25 cellular contexts compared by ENCODE assay signal in genomic region chr1:43292151-43292550, GRCh38. TPM values are rescaled to one million over a fixed set of nuclear protein-coding genes. Genes with fewer than 3 reads are reported as not detected.
DNase-seq lines count a peak whose midpoint lies in the region; ATAC-seq, FAIRE-seq and TF ChIP-seq lines count a peak whose summit lies in the region.
"Had no signal": no experiment of that assay in that cellular context is flagged by ENCODE, and none has a peak within 500 bp of the region (broad histone marks: within the 10 kb centered on the region; RNA-seq: fewer than 3 reads in every experiment).

No MANE protein-coding gene starts in this region.

- no peak overlapping the region for H3K4me3 ChIP-seq in HepG2 (replicated peaks in 1 of 3; ENCODE audit: insufficient read depth in 1 of 3, low read depth in 2 of 3, low read length in 3 of 3)
- H3K4me3 ChIP-seq in right lobe of liver = no peak overlapping the region
- H3K4me3 ChIP-seq in thyroid gland (replicated peaks in 1 of 3) = no peak overlapping the region
- H3K4me3 ChIP-seq: A549, GM12878, Peyer's patch, SJCRH30 had no signal

- no peak for TF ChIP-seq RAD21 in HepG2 (CRISPR knock-in tag; IDR thresholded peaks at IDR 0.05)

- POLR2A ChIA-PET in HepG2 (lab: Yijun Ruan, JAX) = no interaction called here

- no TSS peak for BruUV-seq in HepG2 (replicated peaks; lab: Mats Ljungman, UMichigan)

- TF ChIP-seq CTCF in HepG2 (CRISPR knock-in tag; IDR thresholded peaks at IDR 0.05) (no peak), right lobe of liver (IDR thresholded peaks at IDR 0.05) (no peak), thyroid gland (IDR thresholded peaks at IDR 0.05) (no peak)

- no peaks in the 10 kb centered on the region for H3K36me3 ChIP-seq in HepG2 (replicated peaks in 1 of 2; ENCODE audit: control insufficient read depth in 1 of 2, insufficient read depth in 2 of 2, low read length in 2 of 2)
- H3K36me3 ChIP-seq in right lobe of liver = no peaks in the 10 kb centered on the region
- no peaks in the 10 kb centered on the region for H3K36me3 ChIP-seq in thyroid gland
- H3K36me3 ChIP-seq: Peyer's patch, SJCRH30 had no signal

- H3K79me2 ChIP-seq in HepG2 (ENCODE audit: insufficient read depth, low read length) = no peaks in the 10 kb centered on the region

- CTCF ChIA-PET in HepG2 (lab: Yijun Ruan, JAX; ENCODE audit: low intra/inter-chr PET ratio, low total read pairs) = no interaction called here

- no peak for FAIRE-seq in HepG2 (lab: Jason Lieb, UNC)
- FAIRE-seq: A549, GM12878 had no signal

- ATAC-seq in HepG2 (no peak), right lobe of liver (no peak)
- ATAC-seq: A549, GM12878 had no signal

- no peak for TF ChIP-seq POLR2A in HepG2 (IDR thresholded peaks at IDR 0.05; ENCODE audit: insufficient read depth in 1 of 2, low read depth in 2 of 2, low read length in 2 of 2)
- TF ChIP-seq POLR2A in right lobe of liver (IDR thresholded peaks at IDR 0.05) = no peak
- TF ChIP-seq POLR2A in thyroid gland (IDR thresholded peaks at IDR 0.05) = no peak
- no peak for TF ChIP-seq POLR2A in erythroblast (IDR thresholded peaks at IDR 0.05; ENCODE audit: low read length)

- DNase-seq in HepG2 (ENCODE audit: low spot score) = no peak
- DNase-seq in right lobe of liver = no peak
- peak; percentile 19 for DNase-seq in RPMI8226
- no peak for DNase-seq in thyroid gland
- no peak for DNase-seq in NK-92 (lab: John Stamatoyannopoulos, UW; ENCODE audit: unreplicated experiment)
- DNase-seq in erythroblast (lab: John Stamatoyannopoulos, UW) = no peak
- no peak for DNase-seq in OCI-M2 (lab: John Stamatoyannopoulos, UW; ENCODE audit: unreplicated experiment)
- DNase-seq: CD4-positive, CD25-positive, alpha-beta regulatory T cell; COR-L47; DND-41; H7; HFFc6; Karpas-422; MV-4-11; NCI-H1105 treated with DMSO at 0.1 percent for 48 hours; NCI-H1930; NCI-H446 treated with DMSO at 0.1 percent for 48 hours; NCI-H526 treated with DMSO at 0.1 percent for 48 hours; Peyer's patch had no signal

- intact Hi-C loops in HepG2 (cut with micrococcal nuclease; ENCODE audit: unreplicated experiment) = no loop called here
- intact Hi-C loops in right lobe of liver (cut with DNase I) = no loop called here
- intact Hi-C loops in thyroid gland (cut with DNase I) = no loop called here

- in situ Hi-C loops in HepG2 (cut with HindIII; ENCODE audit: extremely low pct_ligation_motif_present, low pct_unique_long_range_greater_than_20kb) = no loop called here

- no peak overlapping the region for H3K9ac ChIP-seq in HepG2 (ENCODE audit: insufficient read depth, low read depth, low read length)

- no peak for TF ChIP-seq EP300 in HepG2 (IDR thresholded peaks at IDR 0.05; ENCODE audit: low read depth in 2 of 2, low read length in 2 of 2)
- no peak for TF ChIP-seq EP300 in HepG2 (CRISPR knock-in tag; IDR thresholded peaks at IDR 0.05; ENCODE audit: borderline replicate concordance)

- no peak overlapping the region for H2AFZ ChIP-seq in HepG2 (ENCODE audit: low read length)

- H3K4me1 ChIP-seq in HepG2 (ENCODE audit: insufficient read depth, low read length) (peaks cover 26% of the 10 kb centered on the region), right lobe of liver (peaks cover 0 to 8% (median 4%) of the 10 kb centered on the region in 4 donors), thyroid gland (peaks cover 44 to 58% of the 10 kb centered on the region in 2 donors)

- H3K9me3 ChIP-seq in HepG2 (ENCODE audit: low read length) (no peaks in the 10 kb centered on the region), right lobe of liver (no peaks in the 10 kb centered on the region), thyroid gland (no peaks in the 10 kb centered on the region)
- H3K9me3 ChIP-seq: A549, Peyer's patch, SJCRH30 had no signal

- H3K27me3 ChIP-seq in HepG2 (ENCODE audit: control insufficient read depth in 1 of 2, insufficient read depth in 2 of 2, low read length in 2 of 2) (peaks cover 1 to 33% of the 10 kb centered on the region in 2 experiments; a peak in 4 of 5 replicates), right lobe of liver (no peaks in the 10 kb centered on the region), layer of hippocampus (ENCODE audit: control insufficient read depth, insufficient read depth, low read length) (no peaks in the 10 kb centered on the region), thyroid gland (no peaks in the 10 kb centered on the region)
- H3K27me3 ChIP-seq: Peyer's patch, SJCRH30 had no signal

- H3K27ac ChIP-seq in HepG2 (ENCODE audit: extremely low read length, insufficient read depth, low read length) (no peak overlapping the region), right lobe of liver (no peak overlapping the region), layer of hippocampus (ENCODE audit: low read depth, low read length) (peak overlapping the region; percentile 57), thyroid gland (peak overlapping the region in 2 of 3 donors; percentile 96 to 100)
- H3K27ac ChIP-seq: A549, SJCRH30 had no signal

- no peaks in the 10 kb centered on the region for H4K20me1 ChIP-seq in HepG2 (ENCODE audit: insufficient read depth, low read length)

- WGBS in HepG2 (ENCODE audit: low lambda C conversion rate) = 43% methylated on average over 6 of the region's 6 CpGs
- WGBS in right lobe of liver (ENCODE audit: insufficient coverage, low coverage, low lambda C conversion rate, missing lambda C conversion rate) = 47% methylated on average over 3 of the region's 6 CpGs
- 64 to 85% methylated on average over 5 to 6 of the region's 6 CpGs for WGBS in thyroid gland, 2 donors

- H3K4me2 ChIP-seq in HepG2 (ENCODE audit: low read depth, low read length) = no peak overlapping the region
- H3K4me2 ChIP-seq: A549 had no signal

RNA-seq across cellular contexts. Expression of gene C1orf210, which starts 6.8 kb away (rescaled TPM):
- total RNA-seq in HepG2 (2016; rRNA removed; fragmentation: Illumina TruSeq; extraction: Trizol) = 0.49 and 0.52 TPM in 2 replicates
- 0.44 TPM in 1 of 2 replicates, not detected in the other for total RNA-seq in HepG2 (2016; cell fraction: cytosol; rRNA removed; fragmentation: Illumina TruSeq; extraction: Trizol; ENCODE audit: low read depth)
- total RNA-seq in HepG2 (2016; cell fraction: insoluble cytoplasmic fraction; rRNA removed; fragmentation: Illumina TruSeq; extraction: Trizol) = 0.52 and 0.54 TPM in 2 replicates
- 0.45 and 0.71 TPM in 2 replicates for total RNA-seq in HepG2 (2016; cell fraction: membrane; rRNA removed; fragmentation: Illumina TruSeq; extraction: Trizol)
- 0.87 TPM in 1 of 2 replicates, not detected in the other for total RNA-seq in HepG2 (2016; cell fraction: nucleus; rRNA removed; fragmentation: Illumina TruSeq; extraction: Trizol)
- 5.1 and 7.1 TPM in 2 replicates for polyA plus RNA-seq in HepG2 (2011; rRNA removed)
- polyA plus RNA-seq in HepG2 (2011; cell fraction: cytosol; rRNA removed) = 4.7 and 8.4 TPM in 2 replicates
- polyA plus RNA-seq in HepG2 (2011; cell fraction: nucleus; rRNA removed) = 0.98 and 2.3 TPM in 2 replicates
- polyA plus RNA-seq in HepG2 (2012) = 4.4 and 6.7 TPM in 2 replicates
- 0.37 and 0.51 TPM in 2 replicates for polyA plus RNA-seq in HepG2 (2016; cell fraction: cytosol; fragmentation: Illumina TruSeq; extraction: Trizol; ENCODE audit: low read depth)
- 0.97 and 1.6 TPM in 2 replicates for polyA plus RNA-seq in HepG2 (2016; cell fraction: insoluble cytoplasmic fraction; fragmentation: Illumina TruSeq; extraction: Trizol; ENCODE audit: low read depth)
- 0.76 and 0.95 TPM in 2 replicates for polyA plus RNA-seq in HepG2 (2016; cell fraction: membrane; fragmentation: Illumina TruSeq; extraction: Trizol; ENCODE audit: low read depth)
- 0.73 and 0.75 TPM in 2 replicates for polyA plus RNA-seq in HepG2 (2016; cell fraction: nucleus; fragmentation: Illumina TruSeq; extraction: Trizol; ENCODE audit: insufficient read depth, low read depth)
- polyA minus RNA-seq in HepG2 (2011; rRNA and poly(A)+ RNA removed; ENCODE audit: low replicate concordance) = 2.2 TPM in 1 of 2 replicates, not detected in the other
- polyA minus RNA-seq in HepG2 (2011; cell fraction: cytosol; rRNA and poly(A)+ RNA removed) = 0.97 and 1.5 TPM in 2 replicates
- 1.4 TPM in 1 of 2 replicates, not detected in the other for polyA minus RNA-seq in HepG2 (2011; cell fraction: nucleus; rRNA and poly(A)+ RNA removed)
- 1 to 10 TPM in 4 of 6 experiments, under 1 TPM in 2; 0.58 to 2.7 (median 1.7) TPM for total RNA-seq in right lobe of liver
- 10 to 100 TPM; 22.7 to 49.7 (median 36.3) TPM for total RNA-seq in thyroid gland
- total RNA-seq: CD4-positive, CD25-positive, alpha-beta regulatory T cell; GM12878; HFFc6; M059J; SJCRH30 had no signal
- polyA plus RNA-seq: A549; BJ; CD4-positive, CD25-positive, alpha-beta regulatory T cell had no signal

RNA-seq across cellular contexts. Expression of gene TIE1, which starts 8.6 kb away (rescaled TPM):
- total RNA-seq in HepG2 (2016; rRNA removed; fragmentation: Illumina TruSeq; extraction: Trizol) (0.20 and 0.84 TPM in 2 replicates), right lobe of liver (10 to 100 TPM in 1 of 6 experiments, 1 to 10 TPM in 5; 5.8 to 12.2 (median 8.0) TPM), thyroid gland (10 to 100 TPM; 30.6 to 65.1 (median 47.7) TPM)
- total RNA-seq in HepG2 (2016; cell fraction: cytosol; rRNA removed; fragmentation: Illumina TruSeq; extraction: Trizol; ENCODE audit: low read depth) = not detected in 2 replicates
- 0.30 and 0.76 TPM in 2 replicates for total RNA-seq in HepG2 (2016; cell fraction: insoluble cytoplasmic fraction; rRNA removed; fragmentation: Illumina TruSeq; extraction: Trizol)
- 0.10 and 0.19 TPM in 2 replicates for total RNA-seq in HepG2 (2016; cell fraction: membrane; rRNA removed; fragmentation: Illumina TruSeq; extraction: Trizol)
- total RNA-seq in HepG2 (2016; cell fraction: nucleus; rRNA removed; fragmentation: Illumina TruSeq; extraction: Trizol) = 1.3 TPM in 2 replicates
- polyA plus RNA-seq in HepG2 (2011; rRNA removed) = 0.58 and 2.5 TPM in 2 replicates
- 0.72 and 1.1 TPM in 2 replicates for polyA plus RNA-seq in HepG2 (2011; cell fraction: cytosol; rRNA removed)
- 2.4 and 4.2 TPM in 2 replicates for polyA plus RNA-seq in HepG2 (2011; cell fraction: nucleus; rRNA removed)
- polyA plus RNA-seq in HepG2 (2012) = 0.35 and 1.3 TPM in 2 replicates
- polyA plus RNA-seq in HepG2 (2016; cell fraction: cytosol; fragmentation: Illumina TruSeq; extraction: Trizol; ENCODE audit: low read depth) = 0.09 and 0.11 TPM in 2 replicates
- polyA plus RNA-seq in HepG2 (2016; cell fraction: insoluble cytoplasmic fraction; fragmentation: Illumina TruSeq; extraction: Trizol; ENCODE audit: low read depth) = 0.36 and 0.49 TPM in 2 replicates
- polyA plus RNA-seq in HepG2 (2016; cell fraction: membrane; fragmentation: Illumina TruSeq; extraction: Trizol; ENCODE audit: low read depth) = 0.06 and 0.20 TPM in 2 replicates
- 0.96 and 1.3 TPM in 2 replicates for polyA plus RNA-seq in HepG2 (2016; cell fraction: nucleus; fragmentation: Illumina TruSeq; extraction: Trizol; ENCODE audit: insufficient read depth, low read depth)
- polyA minus RNA-seq in HepG2 (2011; rRNA and poly(A)+ RNA removed; ENCODE audit: low replicate concordance) = 4.2 TPM in 1 of 2 replicates, not detected in the other
- 0.88 and 2.3 TPM in 2 replicates for polyA minus RNA-seq in HepG2 (2011; cell fraction: cytosol; rRNA and poly(A)+ RNA removed)
- polyA minus RNA-seq in HepG2 (2011; cell fraction: nucleus; rRNA and poly(A)+ RNA removed) = 0.75 and 0.77 TPM in 2 replicates
- polyA plus RNA-seq: A549; BJ; CD4-positive, CD25-positive, alpha-beta regulatory T cell had no signal

RNA-seq across cellular contexts. Expression of gene TMEM125, which starts 22.4 kb away (rescaled TPM):
- total RNA-seq in HepG2 (2016; rRNA removed; fragmentation: Illumina TruSeq; extraction: Trizol) (not detected in 2 replicates), right lobe of liver (under 1 TPM in 2 of 6 experiments, not detected in 4; 0.21 to 0.27 TPM), thyroid gland (100 to 1,000 TPM in 2 of 4 donors, 10 to 100 TPM in 2; 50.8 to 127 (median 89.8) TPM)
- not detected in 2 replicates for total RNA-seq in HepG2 (2016; cell fraction: cytosol; rRNA removed; fragmentation: Illumina TruSeq; extraction: Trizol; ENCODE audit: low read depth)
- not detected in 2 replicates for total RNA-seq in HepG2 (2016; cell fraction: insoluble cytoplasmic fraction; rRNA removed; fragmentation: Illumina TruSeq; extraction: Trizol)
- total RNA-seq in HepG2 (2016; cell fraction: membrane; rRNA removed; fragmentation: Illumina TruSeq; extraction: Trizol) = not detected in 2 replicates
- not detected in 2 replicates for total RNA-seq in HepG2 (2016; cell fraction: nucleus; rRNA removed; fragmentation: Illumina TruSeq; extraction: Trizol)
- 0.03 TPM in 1 of 2 replicates, not detected in the other for polyA plus RNA-seq in HepG2 (2011; rRNA removed)
- polyA plus RNA-seq in HepG2 (2011; cell fraction: cytosol; rRNA removed) = 0.08 TPM in 2 replicates
- 0.09 TPM in 1 of 2 replicates, not detected in the other for polyA plus RNA-seq in HepG2 (2011; cell fraction: nucleus; rRNA removed)
- polyA plus RNA-seq in HepG2 (2012) = 0.07 TPM in 1 of 2 replicates, not detected in the other
- polyA plus RNA-seq in HepG2 (2016; cell fraction: cytosol; fragmentation: Illumina TruSeq; extraction: Trizol; ENCODE audit: low read depth) = not detected in 2 replicates
- not detected in 2 replicates for polyA plus RNA-seq in HepG2 (2016; cell fraction: insoluble cytoplasmic fraction; fragmentation: Illumina TruSeq; extraction: Trizol; ENCODE audit: low read depth)
- polyA plus RNA-seq in HepG2 (2016; cell fraction: membrane; fragmentation: Illumina TruSeq; extraction: Trizol; ENCODE audit: low read depth) = not detected in 2 replicates
- not detected in 2 replicates for polyA plus RNA-seq in HepG2 (2016; cell fraction: nucleus; fragmentation: Illumina TruSeq; extraction: Trizol; ENCODE audit: insufficient read depth, low read depth)
- polyA minus RNA-seq in HepG2 (2011; rRNA and poly(A)+ RNA removed; ENCODE audit: low replicate concordance) = 0.22 TPM in 1 of 2 replicates, not detected in the other
- not detected in 2 replicates for polyA minus RNA-seq in HepG2 (2011; cell fraction: cytosol; rRNA and poly(A)+ RNA removed)
- not detected in 2 replicates for polyA minus RNA-seq in HepG2 (2011; cell fraction: nucleus; rRNA and poly(A)+ RNA removed)
- total RNA-seq: CD4-positive, CD25-positive, alpha-beta regulatory T cell; HFFc6; M059J; SJCRH30 had no signal
- polyA plus RNA-seq: A549; CD4-positive, CD25-positive, alpha-beta regulatory T cell; GM12878 had no signal

RNA-seq across cellular contexts. Expression of gene MPL, which starts 45.5 kb away (rescaled TPM):
- total RNA-seq in HepG2 (2016; rRNA removed; fragmentation: Illumina TruSeq; extraction: Trizol) (not detected in 2 replicates), right lobe of liver (under 1 TPM in 1 of 6 experiments, not detected in 5; 0.59 TPM), thyroid gland (under 1 TPM in 2 of 4 donors, not detected in 2; 0.22 to 0.29 TPM)
- total RNA-seq in HepG2 (2016; cell fraction: cytosol; rRNA removed; fragmentation: Illumina TruSeq; extraction: Trizol; ENCODE audit: low read depth) = 0.30 TPM in 1 of 2 replicates, not detected in the other
- total RNA-seq in HepG2 (2016; cell fraction: insoluble cytoplasmic fraction; rRNA removed; fragmentation: Illumina TruSeq; extraction: Trizol) = not detected in 2 replicates
- not detected in 2 replicates for total RNA-seq in HepG2 (2016; cell fraction: membrane; rRNA removed; fragmentation: Illumina TruSeq; extraction: Trizol)
- total RNA-seq in HepG2 (2016; cell fraction: nucleus; rRNA removed; fragmentation: Illumina TruSeq; extraction: Trizol) = not detected in 2 replicates
- not detected in 2 replicates for polyA plus RNA-seq in HepG2 (2011; rRNA removed)
- not detected in 2 replicates for polyA plus RNA-seq in HepG2 (2011; cell fraction: cytosol; rRNA removed)
- polyA plus RNA-seq in HepG2 (2011; cell fraction: nucleus; rRNA removed) = not detected in 2 replicates
- not detected in 2 replicates for polyA plus RNA-seq in HepG2 (2012)
- not detected in 2 replicates for polyA plus RNA-seq in HepG2 (2016; cell fraction: cytosol; fragmentation: Illumina TruSeq; extraction: Trizol; ENCODE audit: low read depth)
- 0.12 TPM in 1 of 2 replicates, not detected in the other for polyA plus RNA-seq in HepG2 (2016; cell fraction: insoluble cytoplasmic fraction; fragmentation: Illumina TruSeq; extraction: Trizol; ENCODE audit: low read depth)
- not detected in 2 replicates for polyA plus RNA-seq in HepG2 (2016; cell fraction: membrane; fragmentation: Illumina TruSeq; extraction: Trizol; ENCODE audit: low read depth)
- polyA plus RNA-seq in HepG2 (2016; cell fraction: nucleus; fragmentation: Illumina TruSeq; extraction: Trizol; ENCODE audit: insufficient read depth, low read depth) = not detected in 2 replicates
- 0.54 TPM in 1 of 2 replicates, not detected in the other for polyA minus RNA-seq in HepG2 (2011; rRNA and poly(A)+ RNA removed; ENCODE audit: low replicate concordance)
- not detected in 2 replicates for polyA minus RNA-seq in HepG2 (2011; cell fraction: cytosol; rRNA and poly(A)+ RNA removed)
- not detected in 2 replicates for polyA minus RNA-seq in HepG2 (2011; cell fraction: nucleus; rRNA and poly(A)+ RNA removed)
- total RNA-seq: GM12878, H7, HFFc6, M059J, Peyer's patch, SJCRH30 had no signal
- polyA plus RNA-seq: A549; BJ; CD4-positive, CD25-positive, alpha-beta regulatory T cell; GM12878 had no signal

Comparison
In these comparisons a context has a peak if more than half of its experiments do, and no peak if none do; other contexts are left out.
1. H3K27ac ChIP-seq: peak in layer of hippocampus (single experiment) and thyroid gland (2 of 3); none in HepG2 (single experiment) and right lobe of liver (0 of 3).
2. RNA of gene C1orf210, which starts 6.8 kb away (total RNA-seq): 22.7 to 49.7 TPM in thyroid gland; 0.58 to 2.7 TPM in right lobe of liver and 0.44 to 0.87 TPM in HepG2; every median in the first group is over 4 times any median in the second.
3. RNA of gene TMEM125, which starts 22.4 kb away (total RNA-seq): 50.8 to 127 TPM in thyroid gland; 0.21 to 0.27 TPM in right lobe of liver and not detected in HepG2; every median in the first group is over 10 times any median in the second.